In genomic region chr6:35535847-35536246, GRCh38 we compare ENCODE assay signal across 18 cellular contexts. TPM values are rescaled to one million over a fixed set of nuclear protein-coding genes. Genes with fewer than 3 reads are reported as not detected.
"Had no signal": no experiment of that assay in that cellular context is flagged by ENCODE, and none has a peak within 500 bp of the region (broad histone marks: within the 10 kb centered on the region; RNA-seq: fewer than 3 reads in every experiment).

No MANE protein-coding gene starts in this region.

RNA-seq across cellular contexts. Expression of gene TULP1, which starts 23.2 kb away (rescaled TPM):
- total RNA-seq: hepatocyte; kidney epithelial cell; left colon; left lobe of liver; left lung; left ventricle myocardium inferior; left ventricle myocardium superior; liver; lower lobe of right lung; lung microvascular endothelial cell; mammary epithelial cell; mesenteric fat pad; mononuclear cell; mucosa of descending colon; mucosa of gallbladder; naive thymus-derived CD4-positive, alpha-beta T cell had no signal
- polyA plus RNA-seq: immature natural killer cell; keratinocyte; liver; mammary epithelial cell; naive thymus-derived CD4-positive, alpha-beta T cell had no signal

RNA-seq across cellular contexts. Expression of gene TEAD3, which starts 39.0 kb away (rescaled TPM):
- total RNA-seq: mononuclear cell had no signal
- polyA plus RNA-seq: immature natural killer cell had no signal
